ENCODE assay signal across 8 cellular contexts in genomic region chr5:145647142-145647541, GRCh38.
DNase-seq lines count a peak whose midpoint lies in the region; ATAC-seq and TF ChIP-seq lines count a peak whose summit lies in the region.
"Not testable (repeated sequence)": the region's sequence is repeated elsewhere in the genome, so short reads cannot be mapped to it uniquely, and the experiment has no call there.

No MANE protein-coding gene starts in this region.

- not testable (repeated sequence) for H3K36me3 ChIP-seq in IMR-90 (ENCODE audit: control insufficient read depth, insufficient read depth, low read length); adipocyte (ENCODE audit: control insufficient read depth, insufficient read depth, low read length, severe bottlenecking); brain microvascular endothelial cell (replicated peaks); mesenchymal stem cell (ENCODE audit: control insufficient read depth in 1 of 2, insufficient read depth in 2 of 2, low read depth in 1 of 2, low read length in 2 of 2)

- TF ChIP-seq POLR2A in IMR-90 (IDR thresholded peaks at IDR 0.05; ENCODE audit: low read depth, low read length), result not testable (repeated sequence)

- TF ChIP-seq RAD21 in IMR-90 (IDR thresholded peaks at IDR 0.05; ENCODE audit: low read length), result not testable (repeated sequence)

- H2AK5ac ChIP-seq in IMR-90 (ENCODE audit: low read depth, low read length); mesenchymal stem cell (ENCODE audit: low read length, severe bottlenecking): not testable (repeated sequence)

- H2BK12ac ChIP-seq in mesenchymal stem cell (ENCODE audit: low read length in 2 of 2), result peak overlapping the region in 1 of 2 experiments; percentile 6

- CTCF ChIA-PET in AG04450 (lab: Charles Lee); IMR-90 (lab: Yijun Ruan, JAX): not testable (repeated sequence)

- not testable (repeated sequence) for TF ChIP-seq CTCF in AG04450 (IDR thresholded peaks at IDR 0.05; ENCODE audit: low read depth, low read length); IMR-90 (conservative IDR thresholded peaks at IDR 0.05; ENCODE audit: low read depth, low read length); brain microvascular endothelial cell (IDR thresholded peaks at IDR 0.05; ENCODE audit: low read depth, low read length, missing control alignments); fibroblast of villous mesenchyme (IDR thresholded peaks at IDR 0.05; ENCODE audit: insufficient read depth, low read depth, low read length)

- H3K56ac ChIP-seq in IMR-90 (ENCODE audit: extremely low read depth, insufficient read depth, low read length), result not testable (repeated sequence)

- H3K9me3 ChIP-seq in AG04450 (ENCODE audit: control insufficient read depth, insufficient read depth, low read length); IMR-90 (ENCODE audit: control insufficient read depth, insufficient read depth, low read length); adipocyte (ENCODE audit: control insufficient read depth, low read length); mesenchymal stem cell (ENCODE audit: control insufficient read depth, low read length): not testable (repeated sequence)

- H2BK15ac ChIP-seq in IMR-90 (ENCODE audit: low read depth, low read length); mesenchymal stem cell (ENCODE audit: low read depth, poor library complexity, severe bottlenecking): not testable (repeated sequence)

- not testable (repeated sequence) for H3K27ac ChIP-seq in AG04450 (ENCODE audit: low read depth, low read length); IMR-90 (ENCODE audit: insufficient read depth, low read length); brain microvascular endothelial cell; mesenchymal stem cell (ENCODE audit: low read length, poor library complexity, severe bottlenecking)

- not testable (repeated sequence) for H4K5ac ChIP-seq in IMR-90 (ENCODE audit: low read depth, low read length)

- not testable (repeated sequence) for H3K14ac ChIP-seq in IMR-90 (replicated peaks; ENCODE audit: low read depth, low read length); mesenchymal stem cell (ENCODE audit: low read length in 2 of 2)

- H3K4me1 ChIP-seq in IMR-90 (ENCODE audit: control insufficient read depth, insufficient read depth, low read length); adipocyte (ENCODE audit: control insufficient read depth, insufficient read depth, low read length): not testable (repeated sequence)
- peaks cover 12% of the 10 kb centered on the region for H3K4me1 ChIP-seq in mesenchymal stem cell (ENCODE audit: control insufficient read depth, insufficient read depth, low read depth, low read length)

- peak overlapping the region; percentile 35 for H2BK120ac ChIP-seq in IMR-90 (ENCODE audit: low read depth, low read length)
- H2BK120ac ChIP-seq in mesenchymal stem cell (ENCODE audit: low read depth, low read length), result not testable (repeated sequence)

- peak; percentile 93 for ATAC-seq in IMR-90 (ENCODE audit: low read depth)

- not testable (repeated sequence) for H2BK5ac ChIP-seq in IMR-90 (ENCODE audit: low read depth, low read length, poor library complexity, severe bottlenecking); mesenchymal stem cell (ENCODE audit: low read depth, low read length, poor library complexity, severe bottlenecking)

- not testable (repeated sequence) for H3K9me1 ChIP-seq in IMR-90 (ENCODE audit: insufficient read depth, low read length)

- not testable (repeated sequence) for BruUV-seq in IMR-90 (replicated peaks; lab: Mats Ljungman, UMichigan)

- H4K8ac ChIP-seq in IMR-90 (ENCODE audit: low read depth in 2 of 2, low read length in 2 of 2), result 0 out of 4 replicates have a peak overlapping the region, but pooled peaks of 1 of the 2 experiments have one; percentile 27
- H4K8ac ChIP-seq in mesenchymal stem cell (ENCODE audit: low read length), result not testable (repeated sequence)

- POLR2A ChIA-PET in AG04450 (lab: Yijun Ruan, JAX); IMR-90 (lab: Charles Lee; ENCODE audit: unreplicated experiment): not testable (repeated sequence)

- not testable (repeated sequence) for H3K27me3 ChIP-seq in AG04450 (ENCODE audit: control insufficient read depth, insufficient read depth, low read length); IMR-90 (ENCODE audit: control insufficient read depth, insufficient read depth, low read length); adipocyte (replicated peaks; ENCODE audit: control insufficient read depth, insufficient read depth, low read length); brain microvascular endothelial cell (replicated peaks); mesenchymal stem cell (ENCODE audit: control insufficient read depth in 1 of 2, insufficient read depth in 1 of 2, low read length in 2 of 2)

- not testable (repeated sequence) for H3K9ac ChIP-seq in IMR-90 (ENCODE audit: low read depth, low read length); adipocyte (ENCODE audit: low read length); mesenchymal stem cell (ENCODE audit: low read length)

- not testable (repeated sequence) for H2AK9ac ChIP-seq in IMR-90 (replicated peaks; ENCODE audit: low read depth, low read length, poor library complexity)

- not testable (repeated sequence) for H3K79me1 ChIP-seq in IMR-90 (ENCODE audit: low read depth in 1 of 2, low read length in 2 of 2); mesenchymal stem cell (replicated peaks; ENCODE audit: low read length, poor library complexity, severe bottlenecking)

- WGBS in IMR-90 (ENCODE audit: extremely low coverage in 2 of 2, insufficient read length in 1 of 2), 2 experiments, result no CpG with 5 or more reads among the region's 7 CpGs
- WGBS in mesenchymal stem cell, result 30% methylated on average over 5 of the region's 7 CpGs

- dilution Hi-C loops in IMR-90 (cut with HindIII; ENCODE audit: low sequenced_read_pairs, unreplicated experiment), result not testable (repeated sequence)

- not testable (repeated sequence) for H3K18ac ChIP-seq in IMR-90 (ENCODE audit: low read depth, low read length)
- peak overlapping the region in 1 of 2 experiments; percentile 37 for H3K18ac ChIP-seq in mesenchymal stem cell (ENCODE audit: low read depth in 1 of 2, low read length in 2 of 2)

- not testable (repeated sequence) for H2AFZ ChIP-seq in IMR-90 (replicated peaks; ENCODE audit: low read length, poor library complexity); mesenchymal stem cell (ENCODE audit: low read depth, low read length)

- DNase-seq in AG04450 (ENCODE audit: low read depth, low spot score), result peak; percentile 41
- peak; percentile 56 for DNase-seq in ELF-1 (ENCODE audit: low read depth, low spot score)
- peak; percentile 64 for DNase-seq in IMR-90
- peak; percentile 2 for DNase-seq in adipocyte (ENCODE audit: low read depth)
- DNase-seq in brain microvascular endothelial cell, result peak; percentile 41
- peak; percentile 51 for DNase-seq in fibroblast of villous mesenchyme (ENCODE audit: low read depth)
- peak; percentile 68 for DNase-seq in mesenchymal stem cell
- DNase-seq in smooth muscle cell of the brain vasculature (ENCODE audit: low read depth, low spot score), result peak; percentile 43

- H3K4ac ChIP-seq in IMR-90 (ENCODE audit: low read depth, low read length), result peak overlapping the region; percentile 47; the same call in 1 of the 2 replicates
- H3K4ac ChIP-seq in mesenchymal stem cell (ENCODE audit: low read depth in 1 of 2, low read length in 2 of 2), result not testable (repeated sequence)

- peak overlapping the region; percentile 61 for H4K91ac ChIP-seq in IMR-90 (ENCODE audit: insufficient read depth, low read depth, low read length)
- not testable (repeated sequence) for H4K91ac ChIP-seq in mesenchymal stem cell (ENCODE audit: low read length)

- intact Hi-C loops in IMR-90 (cut with micrococcal nuclease), result not testable (repeated sequence)

- 0 out of 2 replicates have a peak overlapping the region, but pooled peaks have one; percentile 0 for H3K4me2 ChIP-seq in IMR-90 (ENCODE audit: low read depth, low read length)
- not testable (repeated sequence) for H3K4me2 ChIP-seq in mesenchymal stem cell (ENCODE audit: low read length, poor library complexity, severe bottlenecking)

- in situ Hi-C loops in IMR-90 (cut with MboI; ENCODE audit: low sequenced_read_pairs); brain microvascular endothelial cell (cut with HindIII; ENCODE audit: low pct_ligation_motif_present, low sequenced_read_pairs): not testable (repeated sequence)

- not testable (repeated sequence) for H3K23ac ChIP-seq in IMR-90 (ENCODE audit: low read depth, low read length); mesenchymal stem cell (ENCODE audit: low read length in 2 of 2)

- not testable (repeated sequence) for H4K20me1 ChIP-seq in IMR-90 (ENCODE audit: insufficient read depth, low read length)

- not testable (repeated sequence) for H3K4me3 ChIP-seq in AG04450 (ENCODE audit: low read depth, low read length); IMR-90 (ENCODE audit: insufficient read depth, low read depth, low read length); adipocyte (ENCODE audit: low read length); brain microvascular endothelial cell (ENCODE audit: low read depth, low read length); fibroblast of villous mesenchyme (ENCODE audit: low read depth, low read length); mesenchymal stem cell (ENCODE audit: insufficient read depth in 1 of 2, low read depth in 1 of 2, low read length in 2 of 2)

- not testable (repeated sequence) for H2BK20ac ChIP-seq in IMR-90 (ENCODE audit: low read depth, low read length)

Comparison
In these comparisons a context has a peak if more than half of its experiments do, and no peak if none do; other contexts are left out.
1. DNase-seq: peak in every context shown above with its lines; median percentile 68 in mesenchymal stem cell; 64 in IMR-90; 56 in ELF-1; 51 in fibroblast of villous mesenchyme; 43 in smooth muscle cell of the brain vasculature; 41 in AG04450; 41 in brain microvascular endothelial cell; 2 in adipocyte.